15 cellular contexts compared by ENCODE assay signal in the genomic region with DNA sequence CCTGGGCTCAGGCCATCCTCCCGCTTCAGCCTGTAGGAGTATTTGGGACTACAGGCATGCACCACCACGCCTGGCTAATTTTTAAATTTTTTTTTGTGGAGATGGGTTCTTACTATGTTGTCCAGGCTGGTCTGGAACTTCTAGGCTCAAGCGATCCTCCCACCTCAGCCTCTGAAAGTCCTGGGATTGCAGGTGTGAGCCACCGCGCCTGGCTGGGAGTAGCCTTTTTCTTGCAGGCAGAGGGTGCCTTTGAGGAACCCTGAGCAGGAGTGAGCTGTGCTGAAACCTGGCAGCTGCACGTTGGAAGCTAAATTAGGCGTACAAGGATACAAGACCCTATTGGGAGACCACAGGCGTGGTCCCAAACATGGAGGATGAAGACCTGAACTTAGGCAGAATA. TPM values are rescaled to one million over a fixed set of nuclear protein-coding genes. Genes with fewer than 3 reads are reported as not detected.
A peak's percentile ranks its signal among the peaks of the same experiment; 100 is the strongest.
DNase-seq lines count a peak whose midpoint lies in the region; ATAC-seq and TF ChIP-seq lines count a peak whose summit lies in the region.
"Had no signal": no experiment of that assay in that cellular context is flagged by ENCODE, and none has a peak within 500 bp of the region (broad histone marks: within the 10 kb centered on the region; RNA-seq: fewer than 3 reads in every experiment).

No MANE protein-coding gene starts in this region.

- H3K4me3 ChIP-seq in left lung = no peak overlapping the region
- H3K4me3 ChIP-seq in stomach smooth muscle (ENCODE audit: low read length in 2 of 2) = no peak overlapping the region

- H3K9ac ChIP-seq in stomach smooth muscle (ENCODE audit: low read length in 2 of 2) = no peak overlapping the region

- CTCF ChIA-PET in RWPE1 (lab: Yijun Ruan, JAX) = interaction anchor here (0.6 to 0.7 kb wide), 2 partner anchors 215 to 912 kb away, joined by 3 to 4 read pairs; no protein-coding TSS in a partner anchor

- DNase-seq in NCI-H1694 treated with DMSO at 0.1 percent for 48 hours (lab: John Stamatoyannopoulos, UW) = peak; percentile 31
- DNase-seq in NCI-H1694 (lab: John Stamatoyannopoulos, UW) = no peak
- no peak for DNase-seq in RWPE1 (ENCODE audit: low spot score)
- no peak for DNase-seq in left lung
- no peak for DNase-seq in omental fat pad (ENCODE audit: low spot score)
- DNase-seq: DMS53, NCI-H510A treated with DMSO at 0.1 percent for 48 hours had no signal

- ATAC-seq in left lung = no peak
- no peak for ATAC-seq in omental fat pad (ENCODE audit: low FRiP score)
- no peak for ATAC-seq in HG03135 (IDR thresholded peaks at IDR 0.05; ENCODE audit: unreplicated experiment)
- ATAC-seq in HG03521 (IDR thresholded peaks at IDR 0.05; ENCODE audit: unreplicated experiment) = no peak

- H3K9me3 ChIP-seq in left lung = no peaks in the 10 kb centered on the region
- no peaks in the 10 kb centered on the region for H3K9me3 ChIP-seq in stomach smooth muscle (ENCODE audit: control insufficient read depth in 2 of 2, low read length in 2 of 2)
- H3K9me3 ChIP-seq: suprapubic skin had no signal

- H3K4me1 ChIP-seq in left lung = peaks cover 16 to 52% of the 10 kb centered on the region in 2 donors
- peaks cover 35% of the 10 kb centered on the region for H3K4me1 ChIP-seq in stomach smooth muscle (ENCODE audit: control insufficient read depth, insufficient read depth, low read length)

- H3K27me3 ChIP-seq in left lung (no peaks in the 10 kb centered on the region), stomach smooth muscle (ENCODE audit: control insufficient read depth in 1 of 2, insufficient read depth in 2 of 2, low read length in 2 of 2) (no peaks in the 10 kb centered on the region)
- H3K27me3 ChIP-seq: suprapubic skin had no signal

- H3K27ac ChIP-seq in RWPE1 (peak overlapping the region; percentile 99), left lung (peak overlapping the region; percentile 93), stomach smooth muscle (ENCODE audit: low read length) (peak overlapping the region; percentile 18)

- POLR2A ChIA-PET in RWPE1 (lab: Yijun Ruan, JAX; ENCODE audit: low non-redundant PET) = no interaction called here

- intact Hi-C loops in left lung (cut with DNase I) = loop anchor here in 1 of 2 donors (5.0 kb wide), 1 partner anchor 60 kb away; no protein-coding TSS in a partner anchor

- H3K36me3 ChIP-seq in left lung = peaks cover 0 to 28% of the 10 kb centered on the region in 2 donors
- peaks cover 11 to 16% of the 10 kb centered on the region in 2 donors for H3K36me3 ChIP-seq in stomach smooth muscle (ENCODE audit: control insufficient read depth in 2 of 2, insufficient read depth in 2 of 2, low read length in 2 of 2)

- TF ChIP-seq CTCF in RWPE1 (conservative IDR thresholded peaks at IDR 0.05; ENCODE audit: low read depth) (no peak), left lung (IDR thresholded peaks at IDR 0.05) (no peak), omental fat pad (IDR thresholded peaks at IDR 0.05) (no peak)

RNA-seq across cellular contexts. Expression of a gene that starts 8.0 kb away (rescaled TPM):
- total RNA-seq in left lung (100 to 1,000 TPM; 122 to 147 TPM), omental fat pad (100 to 1,000 TPM in 2 of 4 donors, 10 to 100 TPM in 2; 77.6 to 147 (median 93.7) TPM)

RNA-seq across cellular contexts. Expression of a gene that starts 11.2 kb away (rescaled TPM):
- total RNA-seq in left lung = under 1 TPM in 1 of 2 donors, not detected in 1; 0.29 TPM
- total RNA-seq in omental fat pad = not detected
- total RNA-seq: A172, bronchial epithelial cell, right cardiac atrium had no signal

RNA-seq across cellular contexts. Expression of a gene that starts 25.6 kb away (rescaled TPM):
- total RNA-seq in left lung (100 to 1,000 TPM in 1 of 2 donors, 10 to 100 TPM in 1; 98.2 to 194 TPM), omental fat pad (100 to 1,000 TPM in 2 of 4 donors, 10 to 100 TPM in 2; 40.0 to 218 (median 127) TPM)
- total RNA-seq: A172 had no signal

RNA-seq across cellular contexts. Expression of a gene that starts 51.1 kb away (rescaled TPM):
- total RNA-seq in left lung = 1 to 10 TPM in 1 of 2 donors, under 1 TPM in 1; 0.55 to 3.3 TPM
- total RNA-seq in omental fat pad = not detected
- total RNA-seq: A172, bronchial epithelial cell, HT1080, right cardiac atrium, suprapubic skin had no signal

Comparison
In these comparisons a context has a peak if more than half of its experiments do, and no peak if none do; other contexts are left out.
1. H3K27ac ChIP-seq: peak in every context shown above with its lines; median percentile 99 in RWPE1; 93 in left lung; 18 in stomach smooth muscle.